In the genomic region with DNA sequence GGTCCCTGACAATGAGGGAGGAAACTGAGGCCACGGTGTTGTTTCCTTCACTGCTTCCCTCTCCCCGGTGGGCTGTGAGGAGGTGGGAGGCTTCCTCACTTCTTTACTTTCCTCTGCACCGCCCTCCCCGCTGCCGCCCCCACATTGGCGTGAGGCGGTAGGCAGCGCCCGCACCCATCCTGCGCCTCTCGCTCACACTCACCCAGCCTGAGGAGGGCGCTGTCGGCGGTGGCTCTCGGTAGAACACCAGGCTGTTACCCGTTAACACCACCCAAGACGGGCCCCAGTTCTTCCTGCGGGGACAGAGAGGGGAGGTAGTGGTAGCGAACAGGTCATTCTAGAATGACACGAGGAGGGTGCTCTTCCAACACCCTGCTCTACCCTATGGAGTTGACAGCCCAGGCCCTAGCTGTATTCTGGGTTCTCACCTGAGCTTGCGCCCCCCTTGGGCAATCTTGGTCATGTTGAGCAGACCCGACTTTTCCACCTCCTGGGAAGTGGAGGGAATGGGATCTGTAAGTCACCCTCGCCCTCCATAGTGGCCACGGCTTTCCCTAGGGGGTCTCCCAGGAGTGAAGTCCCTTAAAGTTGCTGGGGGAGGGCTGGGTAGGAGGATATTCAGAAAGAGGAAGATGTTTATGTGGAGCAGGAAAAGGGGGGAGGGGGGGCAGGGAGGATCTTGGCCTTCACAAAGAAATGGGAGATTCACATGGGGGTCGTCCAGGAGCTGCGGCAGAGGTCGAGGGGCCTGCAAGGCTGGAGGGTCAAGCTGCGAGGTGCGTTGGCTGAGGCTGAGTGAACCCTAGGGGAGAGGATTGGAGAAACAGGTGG, we compare ENCODE assay signal across 8 cellular contexts. TPM values are rescaled to one million over a fixed set of nuclear protein-coding genes. Genes with fewer than 3 reads are reported as not detected.
DNase-seq lines count a peak whose midpoint lies in the region; ATAC-seq and TF ChIP-seq lines count a peak whose summit lies in the region.

No MANE protein-coding gene starts in this region.

- H3K27ac ChIP-seq in esophagus muscularis mucosa (replicated peaks in 1 of 4) (peak overlapping the region in 1 of 4 donors; percentile 28), rectal smooth muscle tissue (ENCODE audit: low read depth, low read length) (no peak overlapping the region)

- DNase-seq in GM06990 (ENCODE audit: extremely low read depth, insufficient read length) (no peak), esophagus muscularis mucosa (ENCODE audit: extremely low spot score) (no peak), pons (ENCODE audit: low spot score) (no peak), NCI-H774 (lab: John Stamatoyannopoulos, UW) (no peak), NCI-H1092 (lab: John Stamatoyannopoulos, UW) (no peak)
- DNase-seq in activated CD4-positive, alpha-beta memory T cell treated with anti-CD3 and anti-CD28 coated beads for 36 hours, result peak; percentile 94

- H3K27ac Mint-ChIP-seq in activated CD4-positive, alpha-beta memory T cell treated with anti-CD3 and anti-CD28 coated beads for 36 hours, result peak overlapping the region; percentile 99

- CTCF ChIA-PET in activated CD4-positive, alpha-beta memory T cell treated with anti-CD3 and anti-CD28 coated beads for 36 hours (lab: Charles Lee), result interaction anchor here (0.6 to 2.2 kb wide), 15 partner anchors 8 to 410 kb away, joined by 3 to 28 read pairs (median 3); a partner anchor contains a TSS

- peak overlapping the region; percentile 87 for H3K4me3 Mint-ChIP-seq in activated CD4-positive, alpha-beta memory T cell treated with anti-CD3 and anti-CD28 coated beads for 36 hours

- intact Hi-C loops in activated CD4-positive, alpha-beta memory T cell treated with anti-CD3 and anti-CD28 coated beads for 36 hours (cut with micrococcal nuclease), result loop anchor here (1.0 to 10.0 kb wide), 3 partner anchors 14 to 792 kb away; a partner anchor contains a TSS
- intact Hi-C loops in esophagus muscularis mucosa (cut with DNase I), result no loop called here

- ATAC-seq in HG03095 (IDR thresholded peaks at IDR 0.05; ENCODE audit: unreplicated experiment), result peak; percentile 53

- H3K36me3 ChIP-seq in GM06990 (ENCODE audit: control insufficient read depth, insufficient read depth, low read length) (peaks cover 17% of the 10 kb centered on the region), esophagus muscularis mucosa (no peaks in the 10 kb centered on the region), rectal smooth muscle tissue (ENCODE audit: control insufficient read depth, insufficient read depth, low read length) (peaks cover 7% of the 10 kb centered on the region)

- H3K4me1 Mint-ChIP-seq in activated CD4-positive, alpha-beta memory T cell treated with anti-CD3 and anti-CD28 coated beads for 36 hours (ENCODE audit: low read depth), result peaks cover 60% of the 10 kb centered on the region

- no peaks in the 10 kb centered on the region for H3K9me3 Mint-ChIP-seq in activated CD4-positive, alpha-beta memory T cell treated with anti-CD3 and anti-CD28 coated beads for 36 hours

- peaks cover 13 to 20% (median 18%) of the 10 kb centered on the region in 4 donors for H3K4me1 ChIP-seq in esophagus muscularis mucosa
- H3K4me1 ChIP-seq in rectal smooth muscle tissue (ENCODE audit: control insufficient read depth, insufficient read depth, low read length), result peaks cover 2% of the 10 kb centered on the region

- no peaks in the 10 kb centered on the region for H3K27me3 ChIP-seq in GM06990 (replicated peaks; ENCODE audit: control insufficient read depth, insufficient read depth, low read length)
- peaks cover 0 to 85% (median 34%) of the 10 kb centered on the region in 4 donors for H3K27me3 ChIP-seq in esophagus muscularis mucosa
- H3K27me3 ChIP-seq in rectal smooth muscle tissue (ENCODE audit: control insufficient read depth, insufficient read depth, low read length), result peaks cover 25% of the 10 kb centered on the region

- TF ChIP-seq EP300 in esophagus muscularis mucosa (IDR thresholded peaks at IDR 0.05), result no peak

- no peak for TF ChIP-seq POLR2A in esophagus muscularis mucosa (IDR thresholded peaks at IDR 0.05; ENCODE audit: low read depth)

- peaks cover 54% of the 10 kb centered on the region for H3K36me3 Mint-ChIP-seq in activated CD4-positive, alpha-beta memory T cell treated with anti-CD3 and anti-CD28 coated beads for 36 hours

- POLR2A ChIA-PET in activated CD4-positive, alpha-beta memory T cell treated with anti-CD3 and anti-CD28 coated beads for 36 hours (lab: Charles Lee), result interaction anchor here (0.8 to 1.7 kb wide), 6 partner anchors 10 to 47 kb away, joined by 3 to 10 read pairs (median 4); a partner anchor contains a TSS

- no peaks in the 10 kb centered on the region for H3K27me3 Mint-ChIP-seq in activated CD4-positive, alpha-beta memory T cell treated with anti-CD3 and anti-CD28 coated beads for 36 hours

- H3K9ac ChIP-seq in rectal smooth muscle tissue (ENCODE audit: low read length), result no peak overlapping the region

- H3K4me3 ChIP-seq in GM06990 (replicated peaks; ENCODE audit: low read depth, low read length) (peak overlapping the region; percentile 70), esophagus muscularis mucosa (peak overlapping the region; percentile 46 to 59 (median 50)), rectal smooth muscle tissue (ENCODE audit: low read length) (peak overlapping the region; percentile 55)

- whole genome bisulfite sequencing in esophagus muscularis mucosa, result 20% methylated on average over 21 of the region's 29 CpGs

- no peaks in the 10 kb centered on the region for H3K9me3 ChIP-seq in esophagus muscularis mucosa

- TF ChIP-seq CTCF in GM06990 (IDR thresholded peaks at IDR 0.05; ENCODE audit: insufficient read depth, low read length, poor library complexity, severe bottlenecking) (peak; percentile 74), esophagus muscularis mucosa (IDR thresholded peaks at IDR 0.05) (no peak)

RNA-seq across cellular contexts. Expression of a gene that starts 3.3 kb away (rescaled TPM):
- 10 to 100 TPM; 78.9 to 88.4 TPM for total RNA-seq in activated CD4-positive, alpha-beta memory T cell treated with anti-CD3 and anti-CD28 coated beads for 36 hours
- 10 to 100 TPM in 2 of 4 donors, 1 to 10 TPM in 2; 6.0 to 12.9 (median 8.8) TPM for total RNA-seq in esophagus muscularis mucosa

RNA-seq across cellular contexts. Expression of a gene that starts 11.5 kb away (rescaled TPM):
- 100 to 1,000 TPM; 354 to 364 TPM for total RNA-seq in activated CD4-positive, alpha-beta memory T cell treated with anti-CD3 and anti-CD28 coated beads for 36 hours
- 10 to 100 TPM; 53.2 to 81.0 (median 62.7) TPM for total RNA-seq in esophagus muscularis mucosa

RNA-seq across cellular contexts. Expression of a gene that starts 16.8 kb away (rescaled TPM):
- under 1 TPM in 1 of 2 experiments, not detected in 1; 0.07 TPM for total RNA-seq in activated CD4-positive, alpha-beta memory T cell treated with anti-CD3 and anti-CD28 coated beads for 36 hours
- total RNA-seq in esophagus muscularis mucosa, result under 1 TPM in 3 of 4 donors, not detected in 1; 0.17 to 0.98 (median 0.84) TPM

RNA-seq across cellular contexts. Expression of a gene that starts 21.3 kb away (rescaled TPM):
- under 1 TPM; 0.34 to 0.69 TPM for total RNA-seq in activated CD4-positive, alpha-beta memory T cell treated with anti-CD3 and anti-CD28 coated beads for 36 hours
- total RNA-seq in esophagus muscularis mucosa, result not detected

RNA-seq across cellular contexts. Expression of a gene that starts 41.8 kb away (rescaled TPM):
- total RNA-seq in activated CD4-positive, alpha-beta memory T cell treated with anti-CD3 and anti-CD28 coated beads for 36 hours, result not detected
- total RNA-seq in esophagus muscularis mucosa, result not detected

Comparison
In these comparisons a context has a peak if more than half of its experiments do, and no peak if none do; other contexts are left out.
1. RNA of a gene that starts 3.3 kb away (total RNA-seq): 78.9 to 88.4 TPM in activated CD4-positive, alpha-beta memory T cell treated with anti-CD3 and anti-CD28 coated beads for 36 hours; 6.0 to 12.9 TPM in esophagus muscularis mucosa; every median in the first group is over 4 times any median in the second.
2. RNA of a gene that starts 11.5 kb away (total RNA-seq): 354 to 364 TPM in activated CD4-positive, alpha-beta memory T cell treated with anti-CD3 and anti-CD28 coated beads for 36 hours; 53.2 to 81.0 TPM in esophagus muscularis mucosa; every median in the first group is over 4 times any median in the second.
3. Peak in every context shown above with its lines, with median percentiles within 50 percentile points of each other: H3K4me3 ChIP-seq.